In the genomic region with DNA sequence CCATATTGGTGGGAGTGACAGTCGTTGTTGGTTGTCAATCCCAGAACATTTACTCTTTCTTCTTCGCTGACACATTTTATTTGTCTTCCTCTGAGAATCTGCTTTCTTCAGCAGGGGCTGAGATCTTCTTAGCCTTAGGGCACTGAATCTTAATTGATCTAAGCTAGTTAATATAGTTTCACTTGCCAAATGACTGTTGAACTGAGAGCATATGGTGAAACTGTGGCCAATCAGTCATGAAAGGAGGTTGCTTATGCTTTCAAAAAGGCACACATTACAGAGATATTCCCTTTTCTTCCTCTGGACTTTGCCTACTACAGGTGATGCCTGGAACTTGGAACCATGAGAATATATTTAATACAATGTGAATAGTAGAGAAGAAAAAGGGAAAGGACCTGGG, we compare ENCODE assay signal across 26 cellular contexts. TPM values are rescaled to one million over a fixed set of nuclear protein-coding genes. Genes with fewer than 3 reads are reported as not detected.
"Had no signal": no experiment of that assay in that cellular context is flagged by ENCODE, and none has a peak within 500 bp of the region (broad histone marks: within the 10 kb centered on the region; RNA-seq: fewer than 3 reads in every experiment).

No MANE protein-coding gene starts in this region.

- H3K36me3 ChIP-seq: gastroesophageal sphincter, ovary, transverse colon had no signal

- H3K27me3 ChIP-seq: gastroesophageal sphincter, hepatocyte, ovary, testis, transverse colon had no signal

- H3K79me2 ChIP-seq: hepatocyte had no signal

- FAIRE-seq: endothelial cell of umbilical vein, TTC549 had no signal

- H3K4me2 ChIP-seq: hepatocyte had no signal

- DNase-seq: activated CD4-positive, alpha-beta memory T cell treated with anti-CD3 and anti-CD28 coated beads for 36 hours; activated CD4-positive, alpha-beta T cell treated with anti-CD3 and anti-CD28 coated beads, Interleukin-2, amount 10 ng/mL, durations not matched to agents 24 days and 14 days; activated naive CD8-positive, alpha-beta T cell treated with anti-CD3 and anti-CD28 coated beads, Interleukin-2, amount 50 U/mL, for 24 hours; activated T-cell treated with anti-CD3 and anti-CD28 coated beads, Interleukin-2, amount 50 U/mL, for 4 hours; amygdala; caudate nucleus; islet precursor cell; left cardiac atrium; mammary epithelial cell; naive B cell; ovary; stimulated activated CD4-positive, alpha-beta T cell treated with anti-CD3 and anti-CD28 coated beads, Interleukin-12 subunit alpha, Interleukin-12 subunit beta, amount 100 ng/mL, for 4 hours; stimulated activated CD4-positive, alpha-beta T cell treated with anti-CD3 and anti-CD28 coated beads, Interleukin-4, amount 100 ng/mL, for 1 hour; stimulated activated naive CD8-positive, alpha-beta T cell treated with anti-CD3 and anti-CD28 coated beads, Interleukin-15, Interleukin-2, amounts not matched to agents 100 U/mL and 50 U/mL, for 24 hours; testis; transverse colon had no signal

- H3K4me1 ChIP-seq: gastroesophageal sphincter, testis, transverse colon had no signal

- H3K9me3 ChIP-seq: gastroesophageal sphincter, ovary, testis, transverse colon had no signal

- H2AFZ ChIP-seq: hepatocyte had no signal

- H3K4me3 ChIP-seq: gastroesophageal sphincter, hepatocyte, ovary, skin epidermis, testis, transverse colon had no signal

- H3K27ac ChIP-seq: gastroesophageal sphincter, hepatocyte, ovary, skin epidermis, testis, transverse colon, VCaP had no signal

- ATAC-seq: activated CD4-positive, CD25-positive, alpha-beta regulatory T cell treated with anti-CD3 and anti-CD28 coated beads, Interleukin-2, amount 50 U/mL, for 24 hours; activated naive CD8-positive, alpha-beta T cell treated with anti-CD3 and anti-CD28 coated beads, Interleukin-2, amount 50 U/mL, for 24 hours; activated T-cell treated with anti-CD3 and anti-CD28 coated beads, Interleukin-2, amount 50 U/mL, for 4 hours; activated T-helper 17 cell treated with anti-CD3 and anti-CD28 coated beads, Interleukin-2, amount 50 U/mL, for 72 hours; gastroesophageal sphincter; left cardiac atrium; sciatic nerve; stimulated activated naive CD8-positive, alpha-beta T cell treated with anti-CD3 and anti-CD28 coated beads, Interleukin-15, Interleukin-2, amounts not matched to agents 100 U/mL and 50 U/mL, for 24 hours had no signal

RNA-seq across cellular contexts. Expression of a gene that starts 60.0 kb away (rescaled TPM):
- polyA plus RNA-seq: neural cell had no signal
